In the genomic region with DNA sequence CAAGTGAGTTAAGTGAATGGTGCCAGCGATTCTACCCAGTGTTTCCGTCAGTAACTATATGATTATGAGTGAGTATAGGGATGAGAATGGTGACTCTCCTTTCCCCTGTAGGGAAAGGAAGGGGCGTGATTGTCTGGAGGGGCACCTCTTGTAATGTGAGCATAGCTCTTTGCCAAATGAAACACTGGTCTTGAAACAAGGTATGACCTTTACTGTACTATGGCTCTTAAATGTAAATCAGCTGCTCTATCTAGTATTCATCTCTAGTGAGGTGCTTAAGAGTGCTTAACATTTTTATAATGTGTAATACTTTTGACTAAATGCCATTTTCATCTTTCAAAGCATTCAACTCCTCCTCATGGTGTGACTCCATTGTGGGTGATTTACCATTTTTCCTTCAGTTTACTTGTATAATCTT, we compare ENCODE assay signal across 11 cellular contexts. TPM values are rescaled to one million over a fixed set of nuclear protein-coding genes. Genes with fewer than 3 reads are reported as not detected.
DNase-seq lines count a peak whose midpoint lies in the region; ATAC-seq and TF ChIP-seq lines count a peak whose summit lies in the region.
"Had no signal": no experiment of that assay in that cellular context is flagged by ENCODE, and none has a peak within 500 bp of the region (broad histone marks: within the 10 kb centered on the region; RNA-seq: fewer than 3 reads in every experiment).

No MANE protein-coding gene starts in this region.

- no peaks in the 10 kb centered on the region for H3K9me3 ChIP-seq in OCI-LY1 (ENCODE audit: low read length)

- peaks cover 100% of the 10 kb centered on the region for H3K79me2 ChIP-seq in OCI-LY1 (ENCODE audit: insufficient read depth, low read length)

- peak overlapping the region; percentile 45 for H3K27ac ChIP-seq in OCI-LY1 (ENCODE audit: low read depth, low read length, poor library complexity, severe bottlenecking)

- intact Hi-C loops in activated naive CD4-positive, alpha-beta T cell treated with anti-CD3 and anti-CD28 coated beads for 36 hours (cut with micrococcal nuclease) = no loop called here

- no peak for DNase-seq in activated naive CD4-positive, alpha-beta T cell treated with anti-CD3 and anti-CD28 coated beads for 36 hours
- no peak for DNase-seq in activated naive CD4-positive, alpha-beta T cell treated with anti-CD3 and anti-CD28 coated beads, Interleukin-2, amount 50 U/mL, for 16 hours
- DNase-seq in effector memory CD8-positive, alpha-beta T cell = no peak
- no peak for DNase-seq in cerebellum (ENCODE audit: low spot score)
- DNase-seq in NCI-H2081 (lab: John Stamatoyannopoulos, UW) = no peak
- DNase-seq in NCI-H526 treated with DMSO at 0.1 percent for 48 hours (lab: John Stamatoyannopoulos, UW) = no peak
- DNase-seq: NCI-H1105 treated with DMSO at 0.1 percent for 48 hours, SHP77 treated with DMSO at 0.1 percent for 48 hours had no signal

- no peak overlapping the region; the same call in 1 of the 2 replicates for H3K4me2 ChIP-seq in OCI-LY1 (ENCODE audit: low read length)

- H3F3A ChIP-seq in OCI-LY1 (ENCODE audit: insufficient read depth, low read length) = no peaks in the 10 kb centered on the region

- TF ChIP-seq CTCF in OCI-LY1 (IDR thresholded peaks at IDR 0.05; ENCODE audit: low read length) = no peak

- ATAC-seq in effector memory CD8-positive, alpha-beta T cell (replicated peaks) = no peak
- no peak for ATAC-seq in stimulated activated memory B cell treated with anti-CD40 and anti-IgM and Interleukin-4, amounts not matched to agents 10 μg/mL and 1 μg/mL and 100 μg/mL, for 72 hours

- H3K9me2 ChIP-seq in OCI-LY1 (ENCODE audit: low read depth, low read length) = no peaks in the 10 kb centered on the region

- H3K36me3 Mint-ChIP-seq in activated naive CD4-positive, alpha-beta T cell treated with anti-CD3 and anti-CD28 coated beads for 36 hours (ENCODE audit: low read depth) = peaks cover 15% of the 10 kb centered on the region
- H3K36me3 Mint-ChIP-seq in effector memory CD8-positive, alpha-beta T cell (ENCODE audit: insufficient read depth) = peaks cover 26% of the 10 kb centered on the region
- peaks cover 13% of the 10 kb centered on the region for H3K36me3 Mint-ChIP-seq in stimulated activated memory B cell treated with anti-CD40 and anti-IgM and Interleukin-4, amounts not matched to agents 10 μg/mL and 1 μg/mL and 100 μg/mL, for 72 hours

- no peak overlapping the region for H3K9ac ChIP-seq in OCI-LY1 (ENCODE audit: low read length)

- no peaks in the 10 kb centered on the region for H4K20me1 ChIP-seq in OCI-LY1 (ENCODE audit: insufficient read depth, low read length)

- H3K4me1 Mint-ChIP-seq in activated naive CD4-positive, alpha-beta T cell treated with anti-CD3 and anti-CD28 coated beads for 36 hours (ENCODE audit: low read depth) = peaks cover 77% of the 10 kb centered on the region
- H3K4me1 Mint-ChIP-seq in effector memory CD8-positive, alpha-beta T cell (ENCODE audit: low read depth in 2 of 2) = peaks cover 62 to 79% of the 10 kb centered on the region in 2 donors
- H3K4me1 Mint-ChIP-seq in stimulated activated memory B cell treated with anti-CD40 and anti-IgM and Interleukin-4, amounts not matched to agents 10 μg/mL and 1 μg/mL and 100 μg/mL, for 72 hours = peaks cover 85% of the 10 kb centered on the region

- H3K36me3 ChIP-seq in OCI-LY1 (ENCODE audit: insufficient read depth, low read length) = peaks cover 31% of the 10 kb centered on the region

- no peaks in the 10 kb centered on the region for H3K27me3 Mint-ChIP-seq in activated naive CD4-positive, alpha-beta T cell treated with anti-CD3 and anti-CD28 coated beads for 36 hours (ENCODE audit: low read depth)
- no peaks in the 10 kb centered on the region for H3K27me3 Mint-ChIP-seq in effector memory CD8-positive, alpha-beta T cell
- H3K27me3 Mint-ChIP-seq in stimulated activated memory B cell treated with anti-CD40 and anti-IgM and Interleukin-4, amounts not matched to agents 10 μg/mL and 1 μg/mL and 100 μg/mL, for 72 hours = no peaks in the 10 kb centered on the region

- H3K9me3 Mint-ChIP-seq in activated naive CD4-positive, alpha-beta T cell treated with anti-CD3 and anti-CD28 coated beads for 36 hours = no peaks in the 10 kb centered on the region
- H3K9me3 Mint-ChIP-seq in effector memory CD8-positive, alpha-beta T cell = no peaks in the 10 kb centered on the region
- no peaks in the 10 kb centered on the region for H3K9me3 Mint-ChIP-seq in stimulated activated memory B cell treated with anti-CD40 and anti-IgM and Interleukin-4, amounts not matched to agents 10 μg/mL and 1 μg/mL and 100 μg/mL, for 72 hours

- CTCF ChIA-PET in activated naive CD4-positive, alpha-beta T cell treated with anti-CD3 and anti-CD28 coated beads for 36 hours (lab: Charles Lee) = no interaction called here

- H3K27me3 ChIP-seq in OCI-LY1 (ENCODE audit: insufficient read depth, low read length) = no peaks in the 10 kb centered on the region

- no peak overlapping the region for H2AFZ ChIP-seq in OCI-LY1 (ENCODE audit: low read length)

- H3K4me1 ChIP-seq in OCI-LY1 (ENCODE audit: insufficient read depth, low read length, severe bottlenecking) = peaks cover 80% of the 10 kb centered on the region

- H3K4me3 ChIP-seq in OCI-LY1 (ENCODE audit: low read depth, low read length, poor library complexity, severe bottlenecking) = no peak overlapping the region
- H3K4me3 ChIP-seq: skin epidermis had no signal

- no peak overlapping the region for H3K4me3 Mint-ChIP-seq in activated naive CD4-positive, alpha-beta T cell treated with anti-CD3 and anti-CD28 coated beads for 36 hours
- H3K4me3 Mint-ChIP-seq in effector memory CD8-positive, alpha-beta T cell = peak overlapping the region; percentile 46 to 78
- H3K4me3 Mint-ChIP-seq in stimulated activated memory B cell treated with anti-CD40 and anti-IgM and Interleukin-4, amounts not matched to agents 10 μg/mL and 1 μg/mL and 100 μg/mL, for 72 hours = peak overlapping the region; percentile 48

- peak overlapping the region; percentile 46 for H3K27ac Mint-ChIP-seq in activated naive CD4-positive, alpha-beta T cell treated with anti-CD3 and anti-CD28 coated beads for 36 hours
- peak overlapping the region; percentile 75 to 88 for H3K27ac Mint-ChIP-seq in effector memory CD8-positive, alpha-beta T cell
- H3K27ac Mint-ChIP-seq in stimulated activated memory B cell treated with anti-CD40 and anti-IgM and Interleukin-4, amounts not matched to agents 10 μg/mL and 1 μg/mL and 100 μg/mL, for 72 hours = peak overlapping the region; percentile 33

RNA-seq across cellular contexts. Expression of gene PANK2, which starts 11.0 kb away (rescaled TPM):
- total RNA-seq in activated naive CD4-positive, alpha-beta T cell treated with anti-CD3 and anti-CD28 coated beads for 36 hours = 10 to 100 TPM; 39.8 to 44.7 TPM
- 34.8 TPM for total RNA-seq in cerebellum

RNA-seq across cellular contexts. Expression of gene MAVS, which starts 53.6 kb away (rescaled TPM):
- 10 to 100 TPM; 14.8 to 16.0 TPM for total RNA-seq in activated naive CD4-positive, alpha-beta T cell treated with anti-CD3 and anti-CD28 coated beads for 36 hours
- 14.6 TPM for total RNA-seq in cerebellum
